Comparison of ENCODE assay signal across 1 cellular context in the genomic region with DNA sequence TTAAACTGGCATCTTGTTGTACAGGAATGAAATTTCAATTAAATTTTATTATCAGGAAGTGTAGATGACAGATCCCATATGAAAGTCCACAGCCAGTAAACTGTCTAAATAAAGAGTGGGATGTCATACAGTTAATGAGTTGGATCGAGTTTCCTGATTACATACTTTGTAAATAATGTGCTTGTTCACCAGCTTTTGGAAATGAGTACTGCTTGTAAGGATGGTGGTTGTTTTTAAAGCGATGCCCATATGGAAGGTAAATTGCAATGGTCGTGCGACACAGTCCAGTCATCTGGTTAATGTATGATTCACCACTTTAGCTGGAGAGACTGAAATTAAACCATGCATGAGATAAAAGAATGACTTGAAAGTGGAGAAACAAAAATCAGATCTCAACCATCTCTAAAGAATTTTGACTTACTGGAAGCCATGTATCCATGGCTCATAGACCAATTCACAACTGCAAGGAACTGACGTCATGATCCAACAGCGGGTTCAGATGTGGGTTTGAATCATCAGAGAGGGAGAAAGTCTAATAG.
TF ChIP-seq lines count a peak whose summit lies in the region.

No MANE protein-coding gene starts in this region.

TF ChIP-seq in HEK293, 187 proteins besides CTCF, POLR2A, EP300 and RAD21 (continued from another document and continues in another):
- TF ChIP-seq, protein P1, sequence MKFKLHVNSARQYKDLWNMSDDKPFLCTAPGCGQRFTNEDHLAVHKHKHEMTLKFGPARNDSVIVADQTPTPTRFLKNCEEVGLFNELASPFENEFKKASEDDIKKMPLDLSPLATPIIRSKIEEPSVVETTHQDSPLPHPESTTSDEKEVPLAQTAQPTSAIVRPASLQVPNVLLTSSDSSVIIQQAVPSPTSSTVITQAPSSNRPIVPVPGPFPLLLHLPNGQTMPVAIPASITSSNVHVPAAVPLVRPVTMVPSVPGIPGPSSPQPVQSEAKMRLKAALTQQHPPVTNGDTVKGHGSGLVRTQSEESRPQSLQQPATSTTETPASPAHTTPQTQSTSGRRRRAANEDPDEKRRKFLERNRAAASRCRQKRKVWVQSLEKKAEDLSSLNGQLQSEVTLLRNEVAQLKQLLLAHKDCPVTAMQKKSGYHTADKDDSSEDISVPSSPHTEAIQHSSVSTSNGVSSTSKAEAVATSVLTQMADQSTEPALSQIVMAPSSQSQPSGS (tag by site-specific recombination; IDR thresholded peaks at IDR 0.05; ENCODE audit: low read depth): peak; percentile 73; the same call in 1 of the 2 replicates
- TF ChIP-seq, protein P2, sequence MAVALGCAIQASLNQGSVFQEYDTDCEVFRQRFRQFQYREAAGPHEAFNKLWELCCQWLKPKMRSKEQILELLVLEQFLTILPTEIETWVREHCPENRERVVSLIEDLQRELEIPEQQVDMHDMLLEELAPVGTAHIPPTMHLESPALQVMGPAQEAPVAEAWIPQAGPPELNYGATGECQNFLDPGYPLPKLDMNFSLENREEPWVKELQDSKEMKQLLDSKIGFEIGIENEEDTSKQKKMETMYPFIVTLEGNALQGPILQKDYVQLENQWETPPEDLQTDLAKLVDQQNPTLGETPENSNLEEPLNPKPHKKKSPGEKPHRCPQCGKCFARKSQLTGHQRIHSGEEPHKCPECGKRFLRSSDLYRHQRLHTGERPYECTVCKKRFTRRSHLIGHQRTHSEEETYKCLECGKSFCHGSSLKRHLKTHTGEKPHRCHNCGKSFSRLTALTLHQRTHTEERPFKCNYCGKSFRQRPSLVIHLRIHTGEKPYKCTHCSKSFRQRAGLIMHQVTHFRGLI (tag by site-specific recombination; IDR thresholded peaks at IDR 0.05): no peak
- TF ChIP-seq KLF10 (tag by site-specific recombination; IDR thresholded peaks at IDR 0.05) (peak; percentile 65), ZNF561 (tag by site-specific recombination; IDR thresholded peaks at IDR 0.05; ENCODE audit: borderline replicate concordance) (no peak), ZNF423 (tag by site-specific recombination; IDR thresholded peaks at IDR 0.05) (no peak), GLI2 (tag by site-specific recombination; IDR thresholded peaks at IDR 0.05; ENCODE audit: borderline replicate concordance, low read depth) (peak; percentile 46; the same call in 1 of the 2 replicates), GLIS2 (tag by site-specific recombination; IDR thresholded peaks at IDR 0.05) (no peak), ZNF48 (tag by site-specific recombination; IDR thresholded peaks at IDR 0.05) (no peak), ZNF791 (tag by site-specific recombination; IDR thresholded peaks at IDR 0.05) (no peak), ZNF558 (tag by site-specific recombination; IDR thresholded peaks at IDR 0.05) (no peak), ZFP37 (tag by site-specific recombination; IDR thresholded peaks at IDR 0.05) (peak; percentile 80; the same call in 1 of the 2 replicates), ZNF184 (tag by site-specific recombination; IDR thresholded peaks at IDR 0.05) (peak; percentile 93; the same call in 1 of the 2 replicates), ZNF623 (tag by site-specific recombination; IDR thresholded peaks at IDR 0.05) (no peak), ZNF2 (tag by site-specific recombination; IDR thresholded peaks at IDR 0.05) (peak; percentile 22; the same call in 1 of the 2 replicates), ZNF138 (tag by site-specific recombination; IDR thresholded peaks at IDR 0.05; ENCODE audit: borderline replicate concordance) (no peak), ZNF785 (tag by site-specific recombination; IDR thresholded peaks at IDR 0.05) (no peak), MEIS1 (CRISPR knock-in tag; IDR thresholded peaks at IDR 0.05; ENCODE audit: borderline replicate concordance) (no peak), ZNF433 (tag by site-specific recombination; IDR thresholded peaks at IDR 0.05; ENCODE audit: low read depth) (no peak), OSR2 (tag by site-specific recombination; IDR thresholded peaks at IDR 0.05) (peak; percentile 94), ZXDB (tag by site-specific recombination; IDR thresholded peaks at IDR 0.05) (peak; percentile 52), ZNF202 (tag by site-specific recombination; IDR thresholded peaks at IDR 0.05; ENCODE audit: borderline replicate concordance) (no peak), ZNF266 (tag by site-specific recombination; IDR thresholded peaks at IDR 0.05; ENCODE audit: low read depth) (no peak), TRIM28 (IDR thresholded peaks at IDR 0.05; ENCODE audit: borderline replicate concordance, low read length) (0 out of 2 replicates have a peak, but pooled peaks have one; percentile 18), KLF9 (tag by site-specific recombination; IDR thresholded peaks at IDR 0.05; ENCODE audit: low read depth) (no peak), ZNF658 (tag by site-specific recombination; IDR thresholded peaks at IDR 0.05) (no peak), ZFHX2 (tag by site-specific recombination; conservative IDR thresholded peaks at IDR 0.05) (peak; percentile 26), ZNF654 (tag by site-specific recombination; IDR thresholded peaks at IDR 0.05; ENCODE audit: low read depth) (no peak), KLF16 (tag by site-specific recombination; IDR thresholded peaks at IDR 0.05) (no peak), SP3 (tag by site-specific recombination; IDR thresholded peaks at IDR 0.05) (peak; percentile 64; the same call in 1 of the 2 replicates), ZNF404 (tag by site-specific recombination; IDR thresholded peaks at IDR 0.05) (no peak), ZNF324 (tag by site-specific recombination; IDR thresholded peaks at IDR 0.05) (peak; percentile 77; the same call in 1 of the 2 replicates)
- TF ChIP-seq, protein P3, sequence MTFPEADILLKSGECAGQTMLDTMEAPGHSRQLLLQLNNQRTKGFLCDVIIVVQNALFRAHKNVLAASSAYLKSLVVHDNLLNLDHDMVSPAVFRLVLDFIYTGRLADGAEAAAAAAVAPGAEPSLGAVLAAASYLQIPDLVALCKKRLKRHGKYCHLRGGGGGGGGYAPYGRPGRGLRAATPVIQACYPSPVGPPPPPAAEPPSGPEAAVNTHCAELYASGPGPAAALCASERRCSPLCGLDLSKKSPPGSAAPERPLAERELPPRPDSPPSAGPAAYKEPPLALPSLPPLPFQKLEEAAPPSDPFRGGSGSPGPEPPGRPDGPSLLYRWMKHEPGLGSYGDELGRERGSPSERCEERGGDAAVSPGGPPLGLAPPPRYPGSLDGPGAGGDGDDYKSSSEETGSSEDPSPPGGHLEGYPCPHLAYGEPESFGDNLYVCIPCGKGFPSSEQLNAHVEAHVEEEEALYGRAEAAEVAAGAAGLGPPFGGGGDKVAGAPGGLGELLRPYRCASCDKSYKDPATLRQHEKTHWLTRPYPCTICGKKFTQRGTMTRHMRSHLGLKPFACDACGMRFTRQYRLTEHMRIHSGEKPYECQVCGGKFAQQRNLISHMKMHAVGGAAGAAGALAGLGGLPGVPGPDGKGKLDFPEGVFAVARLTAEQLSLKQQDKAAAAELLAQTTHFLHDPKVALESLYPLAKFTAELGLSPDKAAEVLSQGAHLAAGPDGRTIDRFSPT (tag by site-specific recombination; IDR thresholded peaks at IDR 0.05): peak; percentile 56; the same call in 1 of the 2 replicates
- TF ChIP-seq, protein P4, sequence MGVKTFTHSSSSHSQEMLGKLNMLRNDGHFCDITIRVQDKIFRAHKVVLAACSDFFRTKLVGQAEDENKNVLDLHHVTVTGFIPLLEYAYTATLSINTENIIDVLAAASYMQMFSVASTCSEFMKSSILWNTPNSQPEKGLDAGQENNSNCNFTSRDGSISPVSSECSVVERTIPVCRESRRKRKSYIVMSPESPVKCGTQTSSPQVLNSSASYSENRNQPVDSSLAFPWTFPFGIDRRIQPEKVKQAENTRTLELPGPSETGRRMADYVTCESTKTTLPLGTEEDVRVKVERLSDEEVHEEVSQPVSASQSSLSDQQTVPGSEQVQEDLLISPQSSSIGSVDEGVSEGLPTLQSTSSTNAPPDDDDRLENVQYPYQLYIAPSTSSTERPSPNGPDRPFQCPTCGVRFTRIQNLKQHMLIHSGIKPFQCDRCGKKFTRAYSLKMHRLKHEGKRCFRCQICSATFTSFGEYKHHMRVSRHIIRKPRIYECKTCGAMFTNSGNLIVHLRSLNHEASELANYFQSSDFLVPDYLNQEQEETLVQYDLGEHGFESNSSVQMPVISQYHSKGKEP (tag by site-specific recombination; IDR thresholded peaks at IDR 0.05): peak; percentile 54; the same call in 1 of the 2 replicates
- TF ChIP-seq, protein P5, sequence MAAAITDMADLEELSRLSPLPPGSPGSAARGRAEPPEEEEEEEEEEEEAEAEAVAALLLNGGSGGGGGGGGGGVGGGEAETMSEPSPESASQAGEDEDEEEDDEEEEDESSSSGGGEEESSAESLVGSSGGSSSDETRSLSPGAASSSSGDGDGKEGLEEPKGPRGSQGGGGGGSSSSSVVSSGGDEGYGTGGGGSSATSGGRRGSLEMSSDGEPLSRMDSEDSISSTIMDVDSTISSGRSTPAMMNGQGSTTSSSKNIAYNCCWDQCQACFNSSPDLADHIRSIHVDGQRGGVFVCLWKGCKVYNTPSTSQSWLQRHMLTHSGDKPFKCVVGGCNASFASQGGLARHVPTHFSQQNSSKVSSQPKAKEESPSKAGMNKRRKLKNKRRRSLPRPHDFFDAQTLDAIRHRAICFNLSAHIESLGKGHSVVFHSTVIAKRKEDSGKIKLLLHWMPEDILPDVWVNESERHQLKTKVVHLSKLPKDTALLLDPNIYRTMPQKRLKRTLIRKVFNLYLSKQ (tag by site-specific recombination; IDR thresholded peaks at IDR 0.05; ENCODE audit: borderline replicate concordance): no peak
- TF ChIP-seq, protein P6, sequence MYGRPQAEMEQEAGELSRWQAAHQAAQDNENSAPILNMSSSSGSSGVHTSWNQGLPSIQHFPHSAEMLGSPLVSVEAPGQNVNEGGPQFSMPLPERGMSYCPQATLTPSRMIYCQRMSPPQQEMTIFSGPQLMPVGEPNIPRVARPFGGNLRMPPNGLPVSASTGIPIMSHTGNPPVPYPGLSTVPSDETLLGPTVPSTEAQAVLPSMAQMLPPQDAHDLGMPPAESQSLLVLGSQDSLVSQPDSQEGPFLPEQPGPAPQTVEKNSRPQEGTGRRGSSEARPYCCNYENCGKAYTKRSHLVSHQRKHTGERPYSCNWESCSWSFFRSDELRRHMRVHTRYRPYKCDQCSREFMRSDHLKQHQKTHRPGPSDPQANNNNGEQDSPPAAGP (tag by site-specific recombination; IDR thresholded peaks at IDR 0.05): no peak
- TF ChIP-seq, protein P7, sequence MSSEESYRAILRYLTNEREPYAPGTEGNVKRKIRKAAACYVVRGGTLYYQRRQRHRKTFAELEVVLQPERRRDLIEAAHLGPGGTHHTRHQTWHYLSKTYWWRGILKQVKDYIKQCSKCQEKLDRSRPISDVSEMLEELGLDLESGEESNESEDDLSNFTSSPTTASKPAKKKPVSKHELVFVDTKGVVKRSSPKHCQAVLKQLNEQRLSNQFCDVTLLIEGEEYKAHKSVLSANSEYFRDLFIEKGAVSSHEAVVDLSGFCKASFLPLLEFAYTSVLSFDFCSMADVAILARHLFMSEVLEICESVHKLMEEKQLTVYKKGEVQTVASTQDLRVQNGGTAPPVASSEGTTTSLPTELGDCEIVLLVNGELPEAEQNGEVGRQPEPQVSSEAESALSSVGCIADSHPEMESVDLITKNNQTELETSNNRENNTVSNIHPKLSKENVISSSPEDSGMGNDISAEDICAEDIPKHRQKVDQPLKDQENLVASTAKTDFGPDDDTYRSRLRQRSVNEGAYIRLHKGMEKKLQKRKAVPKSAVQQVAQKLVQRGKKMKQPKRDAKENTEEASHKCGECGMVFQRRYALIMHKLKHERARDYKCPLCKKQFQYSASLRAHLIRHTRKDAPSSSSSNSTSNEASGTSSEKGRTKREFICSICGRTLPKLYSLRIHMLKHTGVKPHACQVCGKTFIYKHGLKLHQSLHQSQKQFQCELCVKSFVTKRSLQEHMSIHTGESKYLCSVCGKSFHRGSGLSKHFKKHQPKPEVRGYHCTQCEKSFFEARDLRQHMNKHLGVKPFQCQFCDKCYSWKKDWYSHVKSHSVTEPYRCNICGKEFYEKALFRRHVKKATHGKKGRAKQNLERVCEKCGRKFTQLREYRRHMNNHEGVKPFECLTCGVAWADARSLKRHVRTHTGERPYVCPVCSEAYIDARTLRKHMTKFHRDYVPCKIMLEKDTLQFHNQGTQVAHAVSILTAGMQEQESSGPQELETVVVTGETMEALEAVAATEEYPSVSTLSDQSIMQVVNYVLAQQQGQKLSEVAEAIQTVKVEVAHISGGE (tag by site-specific recombination; conservative IDR thresholded peaks at IDR 0.05; ENCODE audit: low read depth): 0 out of 2 replicates have a peak, but pooled peaks have one; percentile 12
- TF ChIP-seq, protein P8, sequence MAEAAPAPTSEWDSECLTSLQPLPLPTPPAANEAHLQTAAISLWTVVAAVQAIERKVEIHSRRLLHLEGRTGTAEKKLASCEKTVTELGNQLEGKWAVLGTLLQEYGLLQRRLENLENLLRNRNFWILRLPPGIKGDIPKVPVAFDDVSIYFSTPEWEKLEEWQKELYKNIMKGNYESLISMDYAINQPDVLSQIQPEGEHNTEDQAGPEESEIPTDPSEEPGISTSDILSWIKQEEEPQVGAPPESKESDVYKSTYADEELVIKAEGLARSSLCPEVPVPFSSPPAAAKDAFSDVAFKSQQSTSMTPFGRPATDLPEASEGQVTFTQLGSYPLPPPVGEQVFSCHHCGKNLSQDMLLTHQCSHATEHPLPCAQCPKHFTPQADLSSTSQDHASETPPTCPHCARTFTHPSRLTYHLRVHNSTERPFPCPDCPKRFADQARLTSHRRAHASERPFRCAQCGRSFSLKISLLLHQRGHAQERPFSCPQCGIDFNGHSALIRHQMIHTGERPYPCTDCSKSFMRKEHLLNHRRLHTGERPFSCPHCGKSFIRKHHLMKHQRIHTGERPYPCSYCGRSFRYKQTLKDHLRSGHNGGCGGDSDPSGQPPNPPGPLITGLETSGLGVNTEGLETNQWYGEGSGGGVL (tag by site-specific recombination; IDR thresholded peaks at IDR 0.05): 0 out of 2 replicates have a peak, but pooled peaks have one; percentile 19
- TF ChIP-seq, protein P9, sequence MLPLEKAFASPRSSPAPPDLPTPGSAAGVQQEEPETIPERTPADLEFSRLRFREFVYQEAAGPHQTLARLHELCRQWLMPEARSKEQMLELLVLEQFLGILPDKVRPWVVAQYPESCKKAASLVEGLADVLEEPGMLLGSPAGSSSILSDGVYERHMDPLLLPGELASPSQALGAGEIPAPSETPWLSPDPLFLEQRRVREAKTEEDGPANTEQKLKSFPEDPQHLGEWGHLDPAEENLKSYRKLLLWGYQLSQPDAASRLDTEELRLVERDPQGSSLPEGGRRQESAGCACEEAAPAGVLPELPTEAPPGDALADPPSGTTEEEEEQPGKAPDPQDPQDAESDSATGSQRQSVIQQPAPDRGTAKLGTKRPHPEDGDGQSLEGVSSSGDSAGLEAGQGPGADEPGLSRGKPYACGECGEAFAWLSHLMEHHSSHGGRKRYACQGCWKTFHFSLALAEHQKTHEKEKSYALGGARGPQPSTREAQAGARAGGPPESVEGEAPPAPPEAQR (tag by site-specific recombination; IDR thresholded peaks at IDR 0.05): no peak
- TF ChIP-seq, protein P10, sequence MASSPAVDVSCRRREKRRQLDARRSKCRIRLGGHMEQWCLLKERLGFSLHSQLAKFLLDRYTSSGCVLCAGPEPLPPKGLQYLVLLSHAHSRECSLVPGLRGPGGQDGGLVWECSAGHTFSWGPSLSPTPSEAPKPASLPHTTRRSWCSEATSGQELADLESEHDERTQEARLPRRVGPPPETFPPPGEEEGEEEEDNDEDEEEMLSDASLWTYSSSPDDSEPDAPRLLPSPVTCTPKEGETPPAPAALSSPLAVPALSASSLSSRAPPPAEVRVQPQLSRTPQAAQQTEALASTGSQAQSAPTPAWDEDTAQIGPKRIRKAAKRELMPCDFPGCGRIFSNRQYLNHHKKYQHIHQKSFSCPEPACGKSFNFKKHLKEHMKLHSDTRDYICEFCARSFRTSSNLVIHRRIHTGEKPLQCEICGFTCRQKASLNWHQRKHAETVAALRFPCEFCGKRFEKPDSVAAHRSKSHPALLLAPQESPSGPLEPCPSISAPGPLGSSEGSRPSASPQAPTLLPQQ (tag by site-specific recombination; IDR thresholded peaks at IDR 0.05): 0 out of 2 replicates have a peak, but pooled peaks have one; percentile 20
